Comparison of ENCODE assay signal across 8 cellular contexts in genomic region chr17:59837362-59838195, GRCh38. TPM values are rescaled to one million over a fixed set of nuclear protein-coding genes. Genes with fewer than 3 reads are reported as not detected.
A peak's percentile ranks its signal among the peaks of the same experiment; 100 is the strongest.
DNase-seq lines count a peak whose midpoint lies in the region; ATAC-seq and FAIRE-seq lines count a peak whose summit lies in the region.

No MANE protein-coding gene starts in this region.

- no peak overlapping the region for H4K12ac ChIP-seq in trophoblast cell (ENCODE audit: low read depth, low read length)

- peak overlapping the region; percentile 99 for H3K27ac ChIP-seq in trophoblast cell (ENCODE audit: low read depth, low read length)

- H3K27ac Mint-ChIP-seq in activated naive CD8-positive, alpha-beta T cell treated with anti-CD3 and anti-CD28 coated beads, Interleukin-2, amount 50 U/mL, for 24 hours, result peak overlapping the region; percentile 100

- H3K9ac ChIP-seq in trophoblast cell (ENCODE audit: low read length), result peak overlapping the region; percentile 100

- no peaks in the 10 kb centered on the region for H3K9me3 ChIP-seq in trophoblast cell (ENCODE audit: insufficient read depth, low read depth, low read length)

- H2BK120ac ChIP-seq in trophoblast cell (ENCODE audit: insufficient read depth, low read length, poor library complexity), result no peak overlapping the region

- in situ Hi-C loops in G401 (cut with HindIII; ENCODE audit: low sequenced_read_pairs), result no loop called here

- peak overlapping the region; percentile 82 for H3K14ac ChIP-seq in trophoblast cell (ENCODE audit: low read length)

- peaks cover 61% of the 10 kb centered on the region for H3K36me3 Mint-ChIP-seq in activated naive CD8-positive, alpha-beta T cell treated with anti-CD3 and anti-CD28 coated beads, Interleukin-2, amount 50 U/mL, for 24 hours (ENCODE audit: low read depth)

- no peak overlapping the region for H4K91ac ChIP-seq in trophoblast cell (ENCODE audit: low read depth, low read length)

- H3K4ac ChIP-seq in trophoblast cell (ENCODE audit: low read depth, low read length), result no peak overlapping the region

- peak; percentile 76 for FAIRE-seq in HTR-8/SVneo (lab: Jason Lieb, UNC)

- peaks cover 0 to 4% of the 10 kb centered on the region in 2 experiments for H3K4me1 ChIP-seq in trophoblast cell (ENCODE audit: control insufficient read depth in 1 of 2, insufficient read depth in 2 of 2, low read length in 2 of 2)

- H3K36me3 ChIP-seq in trophoblast cell (ENCODE audit: control insufficient read depth in 1 of 2, insufficient read depth in 2 of 2, low read length in 2 of 2), result peaks cover 8 to 11% of the 10 kb centered on the region in 2 experiments

- DNase-seq in G401 (ENCODE audit: low spot score) (peak; percentile 80), HTR-8/SVneo (ENCODE audit: insufficient read length, low spot score) (peak; percentile 89), RPMI7951 (ENCODE audit: low read depth) (peak; percentile 100), Right ventricle myocardium superior (no peak), trophoblast cell (peak; percentile 95 to 99), NCI-H1092 (lab: John Stamatoyannopoulos, UW) (no peak)
- peak; percentile 49 for DNase-seq in activated naive CD8-positive, alpha-beta T cell treated with anti-CD3 and anti-CD28 coated beads, Interleukin-2, amount 50 U/mL, for 24 hours

- H3K79me1 ChIP-seq in trophoblast cell (ENCODE audit: low read length), result peaks cover 25% of the 10 kb centered on the region

- H2AFZ ChIP-seq in trophoblast cell (ENCODE audit: insufficient read depth, low read length, poor library complexity), result no peak overlapping the region

- H2AK5ac ChIP-seq in trophoblast cell (ENCODE audit: low read length), result no peak overlapping the region

- H3K23ac ChIP-seq in trophoblast cell (ENCODE audit: low read length), result no peak overlapping the region

- no peak overlapping the region for H4K8ac ChIP-seq in trophoblast cell (ENCODE audit: low read depth, low read length)

- ATAC-seq in GM21528 (IDR thresholded peaks at IDR 0.05; ENCODE audit: low FRiP score, unreplicated experiment) (peak; percentile 77), Right ventricle myocardium superior (ENCODE audit: poor library complexity) (peak; percentile 87)
- ATAC-seq in activated naive CD8-positive, alpha-beta T cell treated with anti-CD3 and anti-CD28 coated beads, Interleukin-2, amount 50 U/mL, for 24 hours, result peak; percentile 88

- intact Hi-C loops in Right ventricle myocardium superior (cut with DNase I), result loop anchor here (10.0 kb wide), 1 partner anchor 83 kb away; no protein-coding TSS in a partner anchor

- H2BK5ac ChIP-seq in trophoblast cell (ENCODE audit: low read depth, low read length, poor library complexity), result no peak overlapping the region

- no peak overlapping the region for H2BK12ac ChIP-seq in trophoblast cell (ENCODE audit: low read length)

- peak overlapping the region; percentile 50 for H3K4me2 ChIP-seq in trophoblast cell (ENCODE audit: low read length)

- H3K4me3 Mint-ChIP-seq in activated naive CD8-positive, alpha-beta T cell treated with anti-CD3 and anti-CD28 coated beads, Interleukin-2, amount 50 U/mL, for 24 hours, result peak overlapping the region; percentile 92

- no peaks in the 10 kb centered on the region for H3K9me3 Mint-ChIP-seq in activated naive CD8-positive, alpha-beta T cell treated with anti-CD3 and anti-CD28 coated beads, Interleukin-2, amount 50 U/mL, for 24 hours

- H3K27me3 ChIP-seq in trophoblast cell (ENCODE audit: insufficient read depth, low read length), result no peaks in the 10 kb centered on the region

- WGBS in trophoblast cell (ENCODE audit: extremely low coverage, insufficient coverage, insufficient read length), result no CpG with 5 or more reads among the region's 8 CpGs

- peaks cover 7% of the 10 kb centered on the region for H3K79me2 ChIP-seq in trophoblast cell (ENCODE audit: control insufficient read depth, insufficient read depth, low read length, poor library complexity)

- no peak overlapping the region for H3K18ac ChIP-seq in trophoblast cell (ENCODE audit: low read length)

- peaks cover 7% of the 10 kb centered on the region for H3K27me3 Mint-ChIP-seq in activated naive CD8-positive, alpha-beta T cell treated with anti-CD3 and anti-CD28 coated beads, Interleukin-2, amount 50 U/mL, for 24 hours

- peaks cover 71% of the 10 kb centered on the region for H3K4me1 Mint-ChIP-seq in activated naive CD8-positive, alpha-beta T cell treated with anti-CD3 and anti-CD28 coated beads, Interleukin-2, amount 50 U/mL, for 24 hours

- no peak overlapping the region for H3K4me3 ChIP-seq in trophoblast cell (ENCODE audit: low read depth, low read length)

RNA-seq across cellular contexts. Expression of gene TUBD1, which starts 55.2 kb away (rescaled TPM):
- total RNA-seq in G401 (2014; rRNA removed; shearing (Covaris generic)), result 16.7 and 24.0 TPM in 2 replicates
- total RNA-seq in RPMI7951 (2014; rRNA removed; shearing (Covaris generic)), result 9.7 and 10.8 TPM in 2 replicates
- total RNA-seq in Right ventricle myocardium superior, result 6.9 TPM
- polyA plus RNA-seq in trophoblast cell (2013), result 12.0 and 13.0 TPM in 2 replicates

RNA-seq across cellular contexts. Expression of gene RPS6KB1, which starts 55.3 kb away (rescaled TPM):
- 16.6 and 23.0 TPM in 2 replicates for total RNA-seq in G401 (2014; rRNA removed; shearing (Covaris generic))
- total RNA-seq in RPMI7951 (2014; rRNA removed; shearing (Covaris generic)), result 12.4 and 17.4 TPM in 2 replicates
- total RNA-seq in Right ventricle myocardium superior, result 22.3 TPM
- 20.7 and 27.6 TPM in 2 replicates for polyA plus RNA-seq in trophoblast cell (2013)

Comparison
In these comparisons a context has a peak if more than half of its experiments do, and no peak if none do; other contexts are left out.
1. DNase-seq: peak in G401 (single experiment), HTR-8/SVneo (single experiment), RPMI7951 (single experiment), activated naive CD8-positive, alpha-beta T cell treated with anti-CD3 and anti-CD28 coated beads, Interleukin-2, amount 50 U/mL, for 24 hours (single experiment) and trophoblast cell (2 of 2); none in Right ventricle myocardium superior (single experiment) and NCI-H1092 (single experiment).
2. Peak in every context shown above with its lines, with median percentiles within 50 percentile points of each other: ATAC-seq.